ENCODE assay signal across 20 cellular contexts in genomic region chr4:76074468-76074867, GRCh38. TPM values are rescaled to one million over a fixed set of nuclear protein-coding genes. Genes with fewer than 3 reads are reported as not detected.
DNase-seq lines count a peak whose midpoint lies in the region; ATAC-seq and TF ChIP-seq lines count a peak whose summit lies in the region.
"Had no signal": no experiment of that assay in that cellular context is flagged by ENCODE, and none has a peak within 500 bp of the region (broad histone marks: within the 10 kb centered on the region; RNA-seq: fewer than 3 reads in every experiment).

TSS of gene ART3 (plus strand) at chr4:76074709. CDS start at chr4:76075890, 1,181 bp downstream.

- no peak within 1 kb of the TSS for H3K4me3 ChIP-seq in neural progenitor cell
- H3K4me3 ChIP-seq: smooth muscle cell, suprapubic skin had no signal

- H3K27me3 Mint-ChIP-seq in neural progenitor cell (ENCODE audit: insufficient read depth, low read depth) = no peaks in the 10 kb centered on the region
- H3K27me3 Mint-ChIP-seq in osteocyte (ENCODE audit: unreplicated experiment) = peaks cover 17% of the 10 kb centered on the region

- H3K79me2 ChIP-seq in neural progenitor cell (ENCODE audit: low read depth) = no peaks in the 10 kb centered on the region

- H3F3A ChIP-seq in neural progenitor cell (ENCODE audit: low read depth) = no peaks in the 10 kb centered on the region

- no peaks in the 10 kb centered on the region for H3K36me3 ChIP-seq in neural progenitor cell
- H3K36me3 ChIP-seq: suprapubic skin had no signal

- no peaks in the 10 kb centered on the region for H3K9me3 ChIP-seq in neural progenitor cell (ENCODE audit: low read depth)
- H3K9me3 ChIP-seq: suprapubic skin had no signal

- no peaks in the 10 kb centered on the region for H3K27me3 ChIP-seq in neural progenitor cell
- H3K27me3 ChIP-seq: suprapubic skin had no signal

- H3K4me1 ChIP-seq in neural progenitor cell = peaks cover 10% of the 10 kb centered on the region
- H3K4me1 ChIP-seq: suprapubic skin had no signal

- H2AFZ ChIP-seq in neural progenitor cell (replicated peaks) = peak within 1 kb of the TSS; percentile 26

- no peak within 1 kb of the TSS for H3K9ac ChIP-seq in neural progenitor cell

- H3K4me1 Mint-ChIP-seq in neural progenitor cell (no peaks in the 10 kb centered on the region), osteocyte (ENCODE audit: unreplicated experiment) (no peaks in the 10 kb centered on the region)

- peak; percentile 91 to 96 for ATAC-seq in left cardiac atrium
- no peak for ATAC-seq in HG02623 (IDR thresholded peaks at IDR 0.05; ENCODE audit: unreplicated experiment)
- ATAC-seq in activated CD4-positive, CD25-positive, alpha-beta regulatory T cell treated with anti-CD3 and anti-CD28 coated beads, Interleukin-2, amount 50 U/mL, for 24 hours = no peak
- ATAC-seq: effector memory CD8-positive, alpha-beta T cell had no signal

- TF ChIP-seq CTCF in neural progenitor cell (IDR thresholded peaks at IDR 0.05) = no peak
- no peak for TF ChIP-seq CTCF in osteocyte (IDR thresholded peaks at IDR 0.05)

- DNase-seq in Ammon's horn (ENCODE audit: low spot score) (peak; percentile 42), caudate nucleus (lab: John Stamatoyannopoulos, UW) (peak in 11 of 61 donors; percentile 2 to 80 (median 8)), left cardiac atrium (no peak), neural progenitor cell (ENCODE audit: low spot score) (no peak), osteocyte (ENCODE audit: extremely low spot score, unreplicated experiment) (no peak)
- no peak for DNase-seq in effector CD4-positive, alpha-beta T cell
- DNase-seq: activated CD4-positive, CD25-positive, alpha-beta regulatory T cell treated with anti-CD3 and anti-CD28 coated beads, Interleukin-2, amount 50 U/mL, for 72 hours; effector memory CD8-positive, alpha-beta T cell; GF-D8; NCI-H1092 treated with DMSO at 0.1 percent for 48 hours; NCI-H2081 treated with DMSO at 0.1 percent for 48 hours; NCI-H510A had no signal

- H3K36me3 Mint-ChIP-seq in neural progenitor cell (no peaks in the 10 kb centered on the region), osteocyte (ENCODE audit: unreplicated experiment) (no peaks in the 10 kb centered on the region)

- no peak within 1 kb of the TSS for H3K4me3 Mint-ChIP-seq in neural progenitor cell
- no peak within 1 kb of the TSS for H3K4me3 Mint-ChIP-seq in osteocyte (ENCODE audit: unreplicated experiment)
- H3K4me3 Mint-ChIP-seq: effector memory CD8-positive, alpha-beta T cell had no signal

- no peaks in the 10 kb centered on the region for H3K9me3 Mint-ChIP-seq in neural progenitor cell
- no peaks in the 10 kb centered on the region for H3K9me3 Mint-ChIP-seq in osteocyte (ENCODE audit: unreplicated experiment)
- H3K9me3 Mint-ChIP-seq: activated T-helper 2 cell treated with anti-CD3 and anti-CD28 coated beads, Interferon-gamma antibody, Interleukin-2, Interleukin-4, amounts not matched to agents 10 μg/mL and 5 μg/mL and 100 μg/mL, durations not matched to agents 14 hours and 24 hours and 36 hours; effector memory CD8-positive, alpha-beta T cell had no signal

- intact Hi-C loops in left cardiac atrium (cut with DNase I) = no loop called here

- H4K20me1 ChIP-seq in neural progenitor cell (ENCODE audit: low read depth) = no peaks in the 10 kb centered on the region

- H3K27ac ChIP-seq in caudate nucleus (ENCODE audit: low read depth, low read length) (peak within 1 kb of the TSS; percentile 55), neural progenitor cell (no peak within 1 kb of the TSS)
- H3K27ac ChIP-seq: suprapubic skin had no signal

- H3K27ac Mint-ChIP-seq in neural progenitor cell (no peak within 1 kb of the TSS), osteocyte (ENCODE audit: unreplicated experiment) (no peak within 1 kb of the TSS)
- H3K27ac Mint-ChIP-seq: activated T-helper 2 cell treated with anti-CD3 and anti-CD28 coated beads, Interferon-gamma antibody, Interleukin-2, Interleukin-4, amounts not matched to agents 10 μg/mL and 5 μg/mL and 100 μg/mL, durations not matched to agents 14 hours and 24 hours and 36 hours; effector memory CD8-positive, alpha-beta T cell had no signal

- H3K4me2 ChIP-seq in neural progenitor cell = no peak within 1 kb of the TSS
- H3K4me2 ChIP-seq: smooth muscle cell had no signal

RNA-seq across cellular contexts. Expression of gene ART3, which starts in this region (rescaled TPM):
- 10 to 100 TPM; 23.4 to 41.2 TPM for total RNA-seq in left cardiac atrium
- not detected in 2 replicates for total RNA-seq in neural progenitor cell (ENCODE audit: low replicate concordance)
- not detected in 2 replicates for total RNA-seq in osteocyte
- total RNA-seq: activated CD8-positive, alpha-beta memory T cell treated with anti-CD3 and anti-CD28 coated beads for 36 hours; activated T-helper 2 cell treated with anti-CD3 and anti-CD28 coated beads, Interferon-gamma antibody, Interleukin-2, Interleukin-4, amounts not matched to agents 10 μg/mL and 5 μg/mL and 100 μg/mL, durations not matched to agents 14 hours and 24 hours and 36 hours; fibroblast of lung; mononuclear cell; smooth muscle cell had no signal

Comparison
In these comparisons a context has a peak if more than half of its experiments do, and no peak if none do; other contexts are left out.
1. RNA of gene ART3 (total RNA-seq): 23.4 to 41.2 TPM in left cardiac atrium; not detected in neural progenitor cell and not detected in osteocyte; every median in the first group is over 10 times any median in the second.
2. ATAC-seq: peak in left cardiac atrium (2 of 2); none in HG02623 (single experiment) and activated CD4-positive, CD25-positive, alpha-beta regulatory T cell treated with anti-CD3 and anti-CD28 coated beads, Interleukin-2, amount 50 U/mL, for 24 hours (0 of 2).